ENCODE assay signal across 9 cellular contexts in genomic region chr4:181971411-181971810, GRCh38.
DNase-seq lines count a peak whose midpoint lies in the region; ATAC-seq, FAIRE-seq and TF ChIP-seq lines count a peak whose summit lies in the region.
"Had no signal": no experiment of that assay in that cellular context is flagged by ENCODE, and none has a peak within 500 bp of the region (broad histone marks: within the 10 kb centered on the region; RNA-seq: fewer than 3 reads in every experiment).

No MANE protein-coding gene starts in this region.

- no peak overlapping the region for H3K27ac Mint-ChIP-seq in naive thymus-derived CD4-positive, alpha-beta T cell

- H3K4me3 ChIP-seq in KMS-11 (IDR thresholded peaks at IDR 0.05; ENCODE audit: insufficient read depth, low read depth, low read length) (no peak overlapping the region), keratinocyte (ENCODE audit: control insufficient read depth in 2 of 3, extremely low read depth in 1 of 3, insufficient read depth in 2 of 3, low read depth in 1 of 3, low read length in 3 of 3) (peak overlapping the region in 1 of 3 experiments; percentile 9)
- H3K4me3 ChIP-seq in naive thymus-derived CD4-positive, alpha-beta T cell (ENCODE audit: low read length), result no peak overlapping the region

- H3K27me3 Mint-ChIP-seq in naive thymus-derived CD4-positive, alpha-beta T cell, result no peaks in the 10 kb centered on the region

- no peaks in the 10 kb centered on the region for H3K79me2 ChIP-seq in KMS-11 (ENCODE audit: insufficient read depth, low read depth)
- H3K79me2 ChIP-seq in keratinocyte (ENCODE audit: control insufficient read depth, insufficient read depth, low read length), result no peaks in the 10 kb centered on the region

- CTCF ChIA-PET in naive thymus-derived CD4-positive, alpha-beta T cell (lab: Charles Lee), result interaction anchor here (0.6 kb wide), 1 partner anchor 363 kb away, joined by 6 read pairs; no protein-coding TSS in a partner anchor

- POLR2A ChIA-PET in naive thymus-derived CD4-positive, alpha-beta T cell (lab: Charles Lee), result no interaction called here

- ATAC-seq in GM18517 (IDR thresholded peaks at IDR 0.05; ENCODE audit: unreplicated experiment) (peak; percentile 90), GM21786 (IDR thresholded peaks at IDR 0.05; ENCODE audit: unreplicated experiment) (peak; percentile 85), GM18873 (IDR thresholded peaks at IDR 0.05; ENCODE audit: low FRiP score, unreplicated experiment) (no peak)
- no peak for ATAC-seq in naive thymus-derived CD4-positive, alpha-beta T cell

- FAIRE-seq in keratinocyte (lab: Jason Lieb, UNC), result peak; percentile 63

- no peaks in the 10 kb centered on the region for H3K36me3 Mint-ChIP-seq in naive thymus-derived CD4-positive, alpha-beta T cell

- dilution Hi-C loops in keratinocyte (cut with MboI; ENCODE audit: extremely low pct_ligation_motif_present, low sequenced_read_pairs), result no loop called here

- no peaks in the 10 kb centered on the region for H4K20me1 ChIP-seq in KMS-11 (ENCODE audit: insufficient read depth)
- H4K20me1 ChIP-seq in keratinocyte (ENCODE audit: control insufficient read depth, extremely low read depth, insufficient read depth, low read length), result no peaks in the 10 kb centered on the region

- TF ChIP-seq CTCF in KMS-11 (conservative IDR thresholded peaks at IDR 0.05; ENCODE audit: low read depth, low read length) (no peak), keratinocyte (optimal IDR thresholded peaks at IDR 0.05 in 1 of 3, IDR thresholded peaks at IDR 0.05 in 1 of 3, conservative IDR thresholded peaks at IDR 0.05 in 1 of 3; ENCODE audit: extremely low read depth in 1 of 3, insufficient read depth in 2 of 3, low read length in 3 of 3) (no peak)

- H3K36me3 ChIP-seq in KMS-11 (ENCODE audit: insufficient read depth) (no peaks in the 10 kb centered on the region), keratinocyte (ENCODE audit: control insufficient read depth in 2 of 2, extremely low read depth in 1 of 2, insufficient read depth in 2 of 2, low read length in 2 of 2) (no peaks in the 10 kb centered on the region)
- no peaks in the 10 kb centered on the region for H3K36me3 ChIP-seq in naive thymus-derived CD4-positive, alpha-beta T cell (ENCODE audit: control insufficient read depth in 2 of 3, insufficient read depth in 3 of 3, low read length in 3 of 3)
- H3K36me3 ChIP-seq: WERI-Rb-1 had no signal

- H3K9me1 ChIP-seq in keratinocyte (ENCODE audit: control insufficient read depth, extremely low read depth, insufficient read depth, low read length), result no peaks in the 10 kb centered on the region

- H3K9ac ChIP-seq in KMS-11, result no peak overlapping the region
- H3K9ac ChIP-seq in keratinocyte (ENCODE audit: control insufficient read depth, extremely low read depth, insufficient read depth, low read length), result no peak overlapping the region

- H3K4me1 ChIP-seq in KMS-11 (ENCODE audit: low read depth, poor library complexity, severe bottlenecking), result peaks cover 34% of the 10 kb centered on the region
- H3K4me1 ChIP-seq in keratinocyte (ENCODE audit: control insufficient read depth, extremely low read depth, insufficient read depth, low read length), result peaks cover 20% of the 10 kb centered on the region
- H3K4me1 ChIP-seq in naive thymus-derived CD4-positive, alpha-beta T cell (ENCODE audit: control insufficient read depth in 2 of 2, insufficient read depth in 2 of 2, low read length in 2 of 2), result no peaks in the 10 kb centered on the region

- peaks cover 0 to 8% (median 0%) of the 10 kb centered on the region in 7 donors for H3K4me1 Mint-ChIP-seq in naive thymus-derived CD4-positive, alpha-beta T cell

- H3K4me2 ChIP-seq in KMS-11, result peak overlapping the region; percentile 64
- peak overlapping the region; percentile 54 for H3K4me2 ChIP-seq in keratinocyte (ENCODE audit: control insufficient read depth, extremely low read depth, insufficient read depth, low read depth, low read length)

- H3K27ac ChIP-seq in KMS-11, result no peak overlapping the region
- H3K27ac ChIP-seq in keratinocyte (ENCODE audit: control insufficient read depth, insufficient read depth, low read length), result peak overlapping the region; percentile 30
- H3K27ac ChIP-seq in naive thymus-derived CD4-positive, alpha-beta T cell (ENCODE audit: low read depth, low read length), result no peak overlapping the region
- H3K27ac ChIP-seq: WERI-Rb-1 had no signal

- H3K4me3 Mint-ChIP-seq in naive thymus-derived CD4-positive, alpha-beta T cell, result peak overlapping the region in 1 of 10 donors; percentile 53

- intact Hi-C loops in naive thymus-derived CD4-positive, alpha-beta T cell (cut with micrococcal nuclease), result no loop called here

- H3K9me3 Mint-ChIP-seq in naive thymus-derived CD4-positive, alpha-beta T cell, result peaks cover 0 to 5% (median 0%) of the 10 kb centered on the region in 11 donors

- no peaks in the 10 kb centered on the region for H3K9me3 ChIP-seq in keratinocyte (ENCODE audit: control insufficient read depth, low read depth, low read length)
- no peaks in the 10 kb centered on the region for H3K9me3 ChIP-seq in naive thymus-derived CD4-positive, alpha-beta T cell (ENCODE audit: control insufficient read depth in 2 of 3, low read length in 3 of 3)

- H2AFZ ChIP-seq in KMS-11 (ENCODE audit: low read depth) (peak overlapping the region; percentile 26), keratinocyte (ENCODE audit: control insufficient read depth, low read length) (peak overlapping the region; percentile 62)

- H3K27me3 ChIP-seq in KMS-11 (ENCODE audit: insufficient read depth, low read depth) (no peaks in the 10 kb centered on the region), keratinocyte (ENCODE audit: control insufficient read depth, extremely low read depth, insufficient read depth, low read length) (no peaks in the 10 kb centered on the region)
- no peaks in the 10 kb centered on the region for H3K27me3 ChIP-seq in naive thymus-derived CD4-positive, alpha-beta T cell (ENCODE audit: control insufficient read depth in 2 of 2, insufficient read depth in 2 of 2, low read length in 2 of 2)

- peak; percentile 9 for DNase-seq in keratinocyte (ENCODE audit: low read depth, low spot score)
- DNase-seq in NK-92 treated with Interleukin-12 subunit alpha and Interleukin-12 subunit beta, amount 100 ng/mL, for 24 hours (lab: John Stamatoyannopoulos, UW), result no peak
- no peak for DNase-seq in naive thymus-derived CD4-positive, alpha-beta T cell
- DNase-seq in iPS-NIHi11 (ENCODE audit: low spot score), result no peak
- DNase-seq: WERI-Rb-1 had no signal

Comparison
In these comparisons a context has a peak if more than half of its experiments do, and no peak if none do; other contexts are left out.
1. ATAC-seq: peak in GM18517 (single experiment) and GM21786 (single experiment); none in naive thymus-derived CD4-positive, alpha-beta T cell (single experiment) and GM18873 (single experiment).